1 cellular context compared by ENCODE assay signal in the genomic region with DNA sequence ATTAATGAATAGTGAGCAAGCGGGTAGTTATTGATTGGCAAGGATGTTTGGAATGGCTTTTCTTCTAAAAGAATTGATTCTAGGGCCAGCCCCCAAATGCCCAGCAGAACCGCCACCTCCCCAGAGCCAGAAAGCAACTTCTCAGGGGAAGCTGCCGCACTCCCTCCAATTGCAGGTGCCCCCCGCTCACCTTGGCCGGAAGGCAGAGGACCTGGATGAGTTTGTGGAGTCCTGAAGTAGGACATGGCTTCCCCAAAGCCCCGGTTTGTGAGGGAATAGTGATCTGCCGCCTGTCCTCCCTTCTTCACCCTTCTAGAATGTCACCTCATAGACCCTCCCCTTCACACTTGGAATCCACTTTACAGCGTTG.
A peak's percentile ranks its signal among the peaks of the same experiment; 100 is the strongest.
TF ChIP-seq lines count a peak whose summit lies in the region.

Gene SPATA25, minus strand, starts transcription at position 277 of the 370 bp plus-strand sequence. Its CDS starts 32 bp downstream, at position 245.

TF ChIP-seq in HepG2, 621 proteins besides CTCF, POLR2A, EP300 and RAD21:
- TF ChIP-seq, protein P1, sequence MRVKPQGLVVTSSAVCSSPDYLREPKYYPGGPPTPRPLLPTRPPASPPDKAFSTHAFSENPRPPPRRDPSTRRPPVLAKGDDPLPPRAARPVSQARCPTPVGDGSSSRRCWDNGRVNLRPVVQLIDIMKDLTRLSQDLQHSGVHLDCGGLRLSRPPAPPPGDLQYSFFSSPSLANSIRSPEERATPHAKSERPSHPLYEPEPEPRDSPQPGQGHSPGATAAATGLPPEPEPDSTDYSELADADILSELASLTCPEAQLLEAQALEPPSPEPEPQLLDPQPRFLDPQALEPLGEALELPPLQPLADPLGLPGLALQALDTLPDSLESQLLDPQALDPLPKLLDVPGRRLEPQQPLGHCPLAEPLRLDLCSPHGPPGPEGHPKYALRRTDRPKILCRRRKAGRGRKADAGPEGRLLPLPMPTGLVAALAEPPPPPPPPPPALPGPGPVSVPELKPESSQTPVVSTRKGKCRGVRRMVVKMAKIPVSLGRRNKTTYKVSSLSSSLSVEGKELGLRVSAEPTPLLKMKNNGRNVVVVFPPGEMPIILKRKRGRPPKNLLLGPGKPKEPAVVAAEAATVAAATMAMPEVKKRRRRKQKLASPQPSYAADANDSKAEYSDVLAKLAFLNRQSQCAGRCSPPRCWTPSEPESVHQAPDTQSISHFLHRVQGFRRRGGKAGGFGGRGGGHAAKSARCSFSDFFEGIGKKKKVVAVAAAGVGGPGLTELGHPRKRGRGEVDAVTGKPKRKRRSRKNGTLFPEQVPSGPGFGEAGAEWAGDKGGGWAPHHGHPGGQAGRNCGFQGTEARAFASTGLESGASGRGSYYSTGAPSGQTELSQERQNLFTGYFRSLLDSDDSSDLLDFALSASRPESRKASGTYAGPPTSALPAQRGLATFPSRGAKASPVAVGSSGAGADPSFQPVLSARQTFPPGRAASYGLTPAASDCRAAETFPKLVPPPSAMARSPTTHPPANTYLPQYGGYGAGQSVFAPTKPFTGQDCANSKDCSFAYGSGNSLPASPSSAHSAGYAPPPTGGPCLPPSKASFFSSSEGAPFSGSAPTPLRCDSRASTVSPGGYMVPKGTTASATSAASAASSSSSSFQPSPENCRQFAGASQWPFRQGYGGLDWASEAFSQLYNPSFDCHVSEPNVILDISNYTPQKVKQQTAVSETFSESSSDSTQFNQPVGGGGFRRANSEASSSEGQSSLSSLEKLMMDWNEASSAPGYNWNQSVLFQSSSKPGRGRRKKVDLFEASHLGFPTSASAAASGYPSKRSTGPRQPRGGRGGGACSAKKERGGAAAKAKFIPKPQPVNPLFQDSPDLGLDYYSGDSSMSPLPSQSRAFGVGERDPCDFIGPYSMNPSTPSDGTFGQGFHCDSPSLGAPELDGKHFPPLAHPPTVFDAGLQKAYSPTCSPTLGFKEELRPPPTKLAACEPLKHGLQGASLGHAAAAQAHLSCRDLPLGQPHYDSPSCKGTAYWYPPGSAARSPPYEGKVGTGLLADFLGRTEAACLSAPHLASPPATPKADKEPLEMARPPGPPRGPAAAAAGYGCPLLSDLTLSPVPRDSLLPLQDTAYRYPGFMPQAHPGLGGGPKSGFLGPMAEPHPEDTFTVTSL (CRISPR knock-in tag; IDR thresholded peaks at IDR 0.05; ENCODE audit: borderline replicate concordance): no peak
- TF ChIP-seq ZGPAT (CRISPR knock-in tag; IDR thresholded peaks at IDR 0.05) (no peak), KAT8 (CRISPR knock-in tag; IDR thresholded peaks at IDR 0.05) (no peak), ZNF10 (CRISPR knock-in tag; IDR thresholded peaks at IDR 0.05; ENCODE audit: borderline replicate concordance, low read depth) (no peak), FOXO4 (CRISPR knock-in tag; conservative IDR thresholded peaks at IDR 0.05) (no peak), ZNF746 (CRISPR knock-in tag; IDR thresholded peaks at IDR 0.05) (0 out of 2 replicates have a peak, but pooled peaks have one; percentile 12), ATF2 (CRISPR knock-in tag; IDR thresholded peaks at IDR 0.05) (no peak), ZC3H13 (CRISPR knock-in tag; IDR thresholded peaks at IDR 0.05) (peak; percentile 26; the same call in 1 of the 2 replicates), ZNF773 (CRISPR knock-in tag; IDR thresholded peaks at IDR 0.05; ENCODE audit: borderline replicate concordance) (no peak), KDM1A (CRISPR knock-in tag; IDR thresholded peaks at IDR 0.05) (no peak), HNRNPH1 (optimal IDR thresholded peaks at IDR 0.05; ENCODE audit: low read depth, low read length) (no peak), NRL (CRISPR knock-in tag; IDR thresholded peaks at IDR 0.05; ENCODE audit: borderline replicate concordance) (no peak), RORA (CRISPR knock-in tag; IDR thresholded peaks at IDR 0.05) (no peak), RNF2 (conservative IDR thresholded peaks at IDR 0.05; ENCODE audit: low read depth) (no peak), YEATS2 (CRISPR knock-in tag; IDR thresholded peaks at IDR 0.05; ENCODE audit: borderline replicate concordance) (no peak), POLR2G (IDR thresholded peaks at IDR 0.05; ENCODE audit: low read depth, low read length) (peak; percentile 46), POLR2AphosphoS5 (IDR thresholded peaks at IDR 0.05; ENCODE audit: low read depth, low read length) (0 out of 2 replicates have a peak, but pooled peaks have one; percentile 25), ZNF335 (CRISPR knock-in tag; IDR thresholded peaks at IDR 0.05) (no peak), SALL2 (CRISPR knock-in tag; IDR thresholded peaks at IDR 0.05) (no peak)
- TF ChIP-seq, protein P2, sequence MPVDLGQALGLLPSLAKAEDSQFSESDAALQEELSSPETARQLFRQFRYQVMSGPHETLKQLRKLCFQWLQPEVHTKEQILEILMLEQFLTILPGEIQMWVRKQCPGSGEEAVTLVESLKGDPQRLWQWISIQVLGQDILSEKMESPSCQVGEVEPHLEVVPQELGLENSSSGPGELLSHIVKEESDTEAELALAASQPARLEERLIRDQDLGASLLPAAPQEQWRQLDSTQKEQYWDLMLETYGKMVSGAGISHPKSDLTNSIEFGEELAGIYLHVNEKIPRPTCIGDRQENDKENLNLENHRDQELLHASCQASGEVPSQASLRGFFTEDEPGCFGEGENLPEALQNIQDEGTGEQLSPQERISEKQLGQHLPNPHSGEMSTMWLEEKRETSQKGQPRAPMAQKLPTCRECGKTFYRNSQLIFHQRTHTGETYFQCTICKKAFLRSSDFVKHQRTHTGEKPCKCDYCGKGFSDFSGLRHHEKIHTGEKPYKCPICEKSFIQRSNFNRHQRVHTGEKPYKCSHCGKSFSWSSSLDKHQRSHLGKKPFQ (CRISPR knock-in tag; IDR thresholded peaks at IDR 0.05; ENCODE audit: insufficient replicate concordance): no peak
- TF ChIP-seq, protein P3, sequence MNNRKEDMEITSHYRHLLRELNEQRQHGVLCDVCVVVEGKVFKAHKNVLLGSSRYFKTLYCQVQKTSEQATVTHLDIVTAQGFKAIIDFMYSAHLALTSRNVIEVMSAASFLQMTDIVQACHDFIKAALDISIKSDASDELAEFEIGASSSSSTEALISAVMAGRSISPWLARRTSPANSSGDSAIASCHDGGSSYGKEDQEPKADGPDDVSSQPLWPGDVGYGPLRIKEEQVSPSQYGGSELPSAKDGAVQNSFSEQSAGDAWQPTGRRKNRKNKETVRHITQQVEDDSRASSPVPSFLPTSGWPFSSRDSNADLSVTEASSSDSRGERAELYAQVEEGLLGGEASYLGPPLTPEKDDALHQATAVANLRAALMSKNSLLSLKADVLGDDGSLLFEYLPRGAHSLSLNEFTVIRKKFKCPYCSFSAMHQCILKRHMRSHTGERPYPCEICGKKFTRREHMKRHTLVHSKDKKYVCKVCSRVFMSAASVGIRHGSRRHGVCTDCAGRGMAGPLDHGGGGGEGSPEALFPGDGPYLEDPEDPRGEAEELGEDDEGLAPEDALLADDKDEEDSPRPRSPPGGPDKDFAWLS (CRISPR knock-in tag; IDR thresholded peaks at IDR 0.05; ENCODE audit: borderline replicate concordance): no peak
